Comparison of ENCODE assay signal across 27 cellular contexts in genomic region chr4:13906727-13907126, GRCh38.
A peak's percentile ranks its signal among the peaks of the same experiment; 100 is the strongest.
DNase-seq lines count a peak whose midpoint lies in the region; FAIRE-seq and TF ChIP-seq lines count a peak whose summit lies in the region.
"Had no signal": no experiment of that assay in that cellular context is flagged by ENCODE, and none has a peak within 500 bp of the region (broad histone marks: within the 10 kb centered on the region; RNA-seq: fewer than 3 reads in every experiment).

No MANE protein-coding gene starts in this region.

- H3K36me3 Mint-ChIP-seq in Calu3 (ENCODE audit: insufficient read depth, unreplicated experiment) (no peaks in the 10 kb centered on the region), progenitor cell of endocrine pancreas (ENCODE audit: insufficient read depth) (no peaks in the 10 kb centered on the region)
- H3K36me3 Mint-ChIP-seq: activated naive CD4-positive, alpha-beta T cell treated with anti-CD3 and anti-CD28 coated beads, Interleukin-2, amount 50 U/mL, for 72 hours had no signal

- H3K27ac ChIP-seq in ascending aorta, result peak overlapping the region; percentile 1 to 27
- H3K27ac ChIP-seq: BLaER1, prostate gland had no signal

- no peak for DNase-seq in Calu3
- DNase-seq in ascending aorta (ENCODE audit: low spot score in 2 of 2), result no peak
- DNase-seq in fibroblast of villous mesenchyme (ENCODE audit: low read depth), result peak; percentile 25
- no peak for DNase-seq in progenitor cell of endocrine pancreas (ENCODE audit: low spot score, unreplicated experiment)
- no peak for DNase-seq in NOMO-1 treated with dmso at 0.1 percent for 144 hours (lab: John Stamatoyannopoulos, UW; ENCODE audit: unreplicated experiment)
- DNase-seq in NCI-H1436 (lab: John Stamatoyannopoulos, UW), result no peak
- no peak for DNase-seq in HTR-8/SVneo (ENCODE audit: insufficient read length, low spot score)
- no peak for DNase-seq in NAMALWA (ENCODE audit: low spot score)
- DNase-seq: activated CD4-positive, alpha-beta memory T cell treated with anti-CD3 and anti-CD28 coated beads, Interleukin-2, amount 10 ng/mL, durations not matched to agents 7 days and 5 days; activated CD4-positive, CD25-positive, alpha-beta regulatory T cell treated with anti-CD3 and anti-CD28 coated beads, Interleukin-2, amount 50 U/mL, for 72 hours; aorta; COR-L47; DMS79 treated with DMSO at 0.1 percent for 48 hours; left lung; midbrain; NCI-H1092 treated with DMSO at 0.1 percent for 48 hours; NCI-H2029; OCI-M1; SIG-M5 had no signal

- no TSS peak for BruUV-seq in Calu3 (replicated peaks; lab: Mats Ljungman, UMichigan)

- no peaks in the 10 kb centered on the region for H3K9me3 ChIP-seq in ascending aorta
- H3K9me3 ChIP-seq: BLaER1, left lung, prostate gland had no signal

- H3K36me3 ChIP-seq in ascending aorta, result no peaks in the 10 kb centered on the region
- H3K36me3 ChIP-seq: BLaER1, left lung, prostate gland had no signal

- FAIRE-seq in HTR-8/SVneo (lab: Jason Lieb, UNC), result no peak
- FAIRE-seq: GM12878, HepG2, TTC549 had no signal

- no peaks in the 10 kb centered on the region for H3K9me3 Mint-ChIP-seq in Calu3 (ENCODE audit: low read depth, unreplicated experiment)
- H3K9me3 Mint-ChIP-seq in progenitor cell of endocrine pancreas (ENCODE audit: low read depth), result no peaks in the 10 kb centered on the region
- H3K9me3 Mint-ChIP-seq: activated CD4-positive, alpha-beta memory T cell treated with anti-CD3 and anti-CD28 coated beads, Interleukin-2, amount 10 ng/mL, durations not matched to agents 7 days and 5 days; activated naive CD4-positive, alpha-beta T cell treated with anti-CD3 and anti-CD28 coated beads, Interleukin-2, amount 50 U/mL, for 72 hours; activated T-helper 2 cell treated with anti-CD3 and anti-CD28 coated beads, Interferon-gamma antibody, Interleukin-2, Interleukin-4, amounts not matched to agents 10 μg/mL and 5 μg/mL and 100 μg/mL, durations not matched to agents 14 hours and 24 hours and 36 hours; neural crest cell had no signal

- no peaks in the 10 kb centered on the region for H3K4me1 ChIP-seq in ascending aorta
- H3K4me1 ChIP-seq: BLaER1, left lung, prostate gland had no signal

- H3K27ac Mint-ChIP-seq in Calu3 (ENCODE audit: unreplicated experiment) (peak overlapping the region; percentile 89), progenitor cell of endocrine pancreas (peak overlapping the region; percentile 7)
- H3K27ac Mint-ChIP-seq: activated CD4-positive, alpha-beta memory T cell treated with anti-CD3 and anti-CD28 coated beads, Interleukin-2, amount 10 ng/mL, durations not matched to agents 7 days and 5 days; activated naive CD4-positive, alpha-beta T cell treated with anti-CD3 and anti-CD28 coated beads, Interleukin-2, amount 50 U/mL, for 72 hours; activated T-helper 2 cell treated with anti-CD3 and anti-CD28 coated beads, Interferon-gamma antibody, Interleukin-2, Interleukin-4, amounts not matched to agents 10 μg/mL and 5 μg/mL and 100 μg/mL, durations not matched to agents 14 hours and 24 hours and 36 hours had no signal

- CTCF ChIA-PET in Calu3 (lab: Charles Lee), result interaction anchor here (1.0 to 1.5 kb wide), 4 partner anchors 17 to 262 kb away, joined by 4 to 8 read pairs (median 6); no protein-coding TSS in a partner anchor

- H3K4me3 Mint-ChIP-seq in Calu3 (ENCODE audit: low read depth, unreplicated experiment) (peak overlapping the region; percentile 39), progenitor cell of endocrine pancreas (ENCODE audit: low read depth) (no peak overlapping the region)
- H3K4me3 Mint-ChIP-seq: activated CD4-positive, alpha-beta memory T cell treated with anti-CD3 and anti-CD28 coated beads, Interleukin-2, amount 10 ng/mL, durations not matched to agents 7 days and 5 days; neural crest cell had no signal

- H3K4me3 ChIP-seq in ascending aorta (no peak overlapping the region), fibroblast of villous mesenchyme (ENCODE audit: low read depth, low read length) (no peak overlapping the region)
- H3K4me3 ChIP-seq: BLaER1, GM12878, left lung, prostate gland had no signal

- TF ChIP-seq CTCF in Calu3 (IDR thresholded peaks at IDR 0.05; ENCODE audit: unreplicated experiment), result no peak
- no peak for TF ChIP-seq CTCF in ascending aorta (IDR thresholded peaks at IDR 0.05)
- no peak for TF ChIP-seq CTCF in fibroblast of villous mesenchyme (IDR thresholded peaks at IDR 0.05; ENCODE audit: insufficient read depth, low read depth, low read length)
- no peak for TF ChIP-seq CTCF in progenitor cell of endocrine pancreas (IDR thresholded peaks at IDR 0.05; ENCODE audit: unreplicated experiment)

- H3K4me1 Mint-ChIP-seq in Calu3 (ENCODE audit: low read depth, unreplicated experiment) (peaks cover 22% of the 10 kb centered on the region), progenitor cell of endocrine pancreas (ENCODE audit: low read depth) (peaks cover 4% of the 10 kb centered on the region)
- H3K4me1 Mint-ChIP-seq: activated CD4-positive, alpha-beta memory T cell treated with anti-CD3 and anti-CD28 coated beads, Interleukin-2, amount 10 ng/mL, durations not matched to agents 7 days and 5 days had no signal

- intact Hi-C loops in Calu3 (cut with micrococcal nuclease; ENCODE audit: unreplicated experiment), result loop anchor here (1.0 to 10.0 kb wide), 5 partner anchors 74 to 348 kb away; no protein-coding TSS in a partner anchor
- intact Hi-C loops in ascending aorta (cut with DNase I), result no loop called here

- no peaks in the 10 kb centered on the region for H3K27me3 ChIP-seq in ascending aorta
- H3K27me3 ChIP-seq: BLaER1, left lung had no signal

- H3K27me3 Mint-ChIP-seq in Calu3 (ENCODE audit: unreplicated experiment) (no peaks in the 10 kb centered on the region), progenitor cell of endocrine pancreas (no peaks in the 10 kb centered on the region)
- H3K27me3 Mint-ChIP-seq: activated CD4-positive, alpha-beta memory T cell treated with anti-CD3 and anti-CD28 coated beads, Interleukin-2, amount 10 ng/mL, durations not matched to agents 7 days and 5 days had no signal
